ENCODE assay signal across 24 cellular contexts in genomic region chr17:74697477-74697876, GRCh38. TPM values are rescaled to one million over a fixed set of nuclear protein-coding genes. Genes with fewer than 3 reads are reported as not detected.
"Had no signal": no experiment of that assay in that cellular context is flagged by ENCODE, and none has a peak within 500 bp of the region (broad histone marks: within the 10 kb centered on the region; RNA-seq: fewer than 3 reads in every experiment).

No MANE protein-coding gene starts in this region.

- ATAC-seq: gastroesophageal sphincter, left ventricle myocardium superior had no signal

- H3K27ac Mint-ChIP-seq: immature natural killer cell, naive B cell had no signal

- H3K36me3 ChIP-seq: brain microvascular endothelial cell, esophagus muscularis mucosa, gastroesophageal sphincter, pancreas, sigmoid colon, thyroid gland had no signal

- H3K27me3 ChIP-seq: brain microvascular endothelial cell, pancreas, thyroid gland had no signal

- H3K4me3 Mint-ChIP-seq: central memory CD8-positive, alpha-beta T cell; immature natural killer cell; neural crest cell had no signal

- H3K27ac ChIP-seq: brain microvascular endothelial cell, esophagus muscularis mucosa, gastroesophageal sphincter, pancreas, sigmoid colon, thyroid gland, VCaP had no signal

- H3K4me1 Mint-ChIP-seq: central memory CD8-positive, alpha-beta T cell; immature natural killer cell; neural crest cell had no signal

- DNase-seq: activated CD4-positive, alpha-beta T cell treated with anti-CD3 and anti-CD28 coated beads for 1 hour; activated CD8-positive, alpha-beta memory T cell treated with anti-CD3 and anti-CD28 coated beads for 24 hours; activated CD8-positive, alpha-beta memory T cell treated with anti-CD3 and anti-CD28 coated beads, Interleukin-2, amount 50 U/mL, for 48 hours; activated effector memory CD4-positive, alpha-beta T cell treated with Interleukin-2 at 50 U/mL for 16 hours; activated naive CD4-positive, alpha-beta T cell treated with anti-CD3 and anti-CD28 coated beads, Interleukin-2, amount 50 U/mL, for 16 hours; activated T-cell treated with anti-CD3 and anti-CD28 coated beads, Interleukin-2, amount 50 U/mL, for 48 hours; aorta; brain microvascular endothelial cell; cortex of kidney; effector CD4-positive, alpha-beta T cell; immature natural killer cell; kidney glomerular epithelial cell; left ventricle myocardium superior; naive B cell; pancreas; sigmoid colon; stimulated activated naive CD4-positive, alpha-beta T cell treated with Interleukin-2 at 50 U/mL for 16 hours; T-helper 2 cell; thyroid gland had no signal

- H3K9me3 Mint-ChIP-seq: central memory CD8-positive, alpha-beta T cell; immature natural killer cell; neural crest cell had no signal

- H3K4me1 ChIP-seq: esophagus muscularis mucosa, gastroesophageal sphincter, pancreas, sigmoid colon, thyroid gland had no signal

- H3K4me3 ChIP-seq: esophagus muscularis mucosa, gastroesophageal sphincter, pancreas, sigmoid colon, thyroid gland had no signal

RNA-seq across cellular contexts. Expression of gene CD300LF, which starts 15.2 kb away (rescaled TPM):
- total RNA-seq: left ventricle myocardium superior, neural crest cell, thyroid gland had no signal

RNA-seq across cellular contexts. Expression of gene RAB37, which starts 39.6 kb away (rescaled TPM):
- total RNA-seq: neural crest cell had no signal
